ENCODE assay signal across 22 cellular contexts in the genomic region with DNA sequence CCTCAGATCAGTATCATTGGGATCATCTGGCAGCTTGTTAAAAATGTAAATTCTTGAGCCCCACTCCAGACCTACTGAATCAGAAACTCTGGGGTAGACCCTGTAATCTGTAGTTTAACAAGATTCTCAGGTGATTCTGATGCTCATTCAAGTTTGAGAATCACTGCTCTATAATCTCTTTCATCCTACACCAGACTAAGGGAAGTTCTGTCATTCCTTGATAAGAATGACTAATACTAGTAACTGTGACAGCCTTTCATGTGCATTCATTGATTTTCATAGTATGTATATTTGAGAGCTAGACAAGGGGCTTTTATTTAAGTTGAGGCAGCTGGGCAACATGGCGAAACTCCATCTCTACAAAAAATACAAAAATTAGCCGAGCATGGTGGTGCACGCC.
"Had no signal": no experiment of that assay in that cellular context is flagged by ENCODE, and none has a peak within 500 bp of the region (broad histone marks: within the 10 kb centered on the region; RNA-seq: fewer than 3 reads in every experiment).

No MANE protein-coding gene starts in this region.

- H3K4me1 ChIP-seq: gastroesophageal sphincter, neural progenitor cell, sigmoid colon, upper lobe of left lung had no signal

- H3K9ac ChIP-seq: neural progenitor cell had no signal

- ATAC-seq: activated naive CD8-positive, alpha-beta T cell treated with anti-CD3 and anti-CD28 coated beads, Interleukin-2, amount 50 U/mL, for 24 hours; gastroesophageal sphincter; naive thymus-derived CD8-positive, alpha-beta T cell; T-helper 17 cell had no signal

- DNase-seq: activated CD4-positive, alpha-beta T cell treated with anti-CD3 and anti-CD28 coated beads, Interleukin-2, amount 50 U/mL, for 48 hours; activated effector memory CD4-positive, alpha-beta T cell treated with Interleukin-2 at 50 U/mL for 16 hours; activated naive CD4-positive, alpha-beta T cell treated with anti-CD3 and anti-CD28 coated beads, Interleukin-2, amount 10 ng/mL, durations not matched to agents 7 days and 5 days; activated naive CD8-positive, alpha-beta T cell treated with anti-CD3 and anti-CD28 coated beads, Interleukin-2, amount 50 U/mL, for 24 hours; cerebellar nuclear complex; cortex of kidney; endodermal cell; head of caudate nucleus; hypothalamus; left ventricle myocardium inferior; naive thymus-derived CD8-positive, alpha-beta T cell; sigmoid colon; stimulated activated CD4-positive, alpha-beta T cell treated with anti-CD3 and anti-CD28 coated beads, Interleukin-15, amount 100 ng/mL, for 24 hours; stimulated activated naive B cell treated with anti-CD40 and anti-IgM and Interleukin-4, amounts not matched to agents 10 μg/mL and 1 μg/mL and 100 μg/mL, for 72 hours; SW 1271; T-helper 17 cell; upper lobe of left lung had no signal

- H3K27me3 ChIP-seq: gastroesophageal sphincter, neural progenitor cell, sigmoid colon, upper lobe of left lung had no signal

- H2AFZ ChIP-seq: neural progenitor cell had no signal

- H3K27ac Mint-ChIP-seq: activated naive CD4-positive, alpha-beta T cell treated with anti-CD3 and anti-CD28 coated beads, Interleukin-2, amount 10 ng/mL, durations not matched to agents 7 days and 5 days; activated naive CD8-positive, alpha-beta T cell treated with anti-CD3 and anti-CD28 coated beads, Interleukin-2, amount 50 U/mL, for 24 hours; endodermal cell; neural progenitor cell; stimulated activated naive B cell treated with anti-CD40 and anti-IgM and Interleukin-4, amounts not matched to agents 10 μg/mL and 1 μg/mL and 100 μg/mL, for 72 hours; T-helper 17 cell had no signal

- H3K4me3 Mint-ChIP-seq: activated naive CD4-positive, alpha-beta T cell treated with anti-CD3 and anti-CD28 coated beads, Interleukin-2, amount 10 ng/mL, durations not matched to agents 7 days and 5 days; activated naive CD8-positive, alpha-beta T cell treated with anti-CD3 and anti-CD28 coated beads, Interleukin-2, amount 50 U/mL, for 24 hours; endodermal cell; naive thymus-derived CD8-positive, alpha-beta T cell; neural progenitor cell; stimulated activated naive B cell treated with anti-CD40 and anti-IgM and Interleukin-4, amounts not matched to agents 10 μg/mL and 1 μg/mL and 100 μg/mL, for 72 hours; T-helper 17 cell had no signal

- H3K4me1 Mint-ChIP-seq: activated naive CD4-positive, alpha-beta T cell treated with anti-CD3 and anti-CD28 coated beads, Interleukin-2, amount 10 ng/mL, durations not matched to agents 7 days and 5 days; activated naive CD8-positive, alpha-beta T cell treated with anti-CD3 and anti-CD28 coated beads, Interleukin-2, amount 50 U/mL, for 24 hours; endodermal cell; neural progenitor cell had no signal

- H3K9me3 Mint-ChIP-seq: activated naive CD4-positive, alpha-beta T cell treated with anti-CD3 and anti-CD28 coated beads, Interleukin-2, amount 10 ng/mL, durations not matched to agents 7 days and 5 days; activated naive CD8-positive, alpha-beta T cell treated with anti-CD3 and anti-CD28 coated beads, Interleukin-2, amount 50 U/mL, for 24 hours; endodermal cell; naive thymus-derived CD8-positive, alpha-beta T cell; neural progenitor cell; stimulated activated naive B cell treated with anti-CD40 and anti-IgM and Interleukin-4, amounts not matched to agents 10 μg/mL and 1 μg/mL and 100 μg/mL, for 72 hours had no signal

- H3K36me3 ChIP-seq: neural progenitor cell had no signal

- H3K4me2 ChIP-seq: neural progenitor cell, smooth muscle cell had no signal

- H3K9me3 ChIP-seq: gastroesophageal sphincter, left ventricle myocardium inferior, sigmoid colon, upper lobe of left lung had no signal

- H3K4me3 ChIP-seq: gastroesophageal sphincter, left ventricle myocardium inferior, neural progenitor cell, sigmoid colon, smooth muscle cell, upper lobe of left lung had no signal

- H3K27me3 Mint-ChIP-seq: activated naive CD4-positive, alpha-beta T cell treated with anti-CD3 and anti-CD28 coated beads, Interleukin-2, amount 10 ng/mL, durations not matched to agents 7 days and 5 days; activated naive CD8-positive, alpha-beta T cell treated with anti-CD3 and anti-CD28 coated beads, Interleukin-2, amount 50 U/mL, for 24 hours; naive thymus-derived CD8-positive, alpha-beta T cell; stimulated activated naive B cell treated with anti-CD40 and anti-IgM and Interleukin-4, amounts not matched to agents 10 μg/mL and 1 μg/mL and 100 μg/mL, for 72 hours; T-helper 17 cell had no signal

- H3K27ac ChIP-seq: epithelial cell of prostate, gastroesophageal sphincter, left ventricle myocardium inferior, neural progenitor cell, sigmoid colon, upper lobe of left lung, VCaP had no signal
